In genomic region chr1:119611701-119612113, GRCh38 we compare ENCODE assay signal across 9 cellular contexts. TPM values are rescaled to one million over a fixed set of nuclear protein-coding genes. Genes with fewer than 3 reads are reported as not detected.
DNase-seq lines count a peak whose midpoint lies in the region; ATAC-seq and TF ChIP-seq lines count a peak whose summit lies in the region.
"Had no signal": no experiment of that assay in that cellular context is flagged by ENCODE, and none has a peak within 500 bp of the region (broad histone marks: within the 10 kb centered on the region; RNA-seq: fewer than 3 reads in every experiment).

No MANE protein-coding gene starts in this region.

- ATAC-seq in right cardiac atrium (peak in 1 of 2 donors; percentile 41), sciatic nerve (no peak)

- no peaks in the 10 kb centered on the region for H3K9me2 ChIP-seq in MM.1S (replicated peaks; ENCODE audit: insufficient read depth, low read length)

- H2AFZ ChIP-seq in MM.1S (ENCODE audit: low read length) = 0 out of 2 replicates have a peak overlapping the region, but pooled peaks have one; percentile 27

- H4K20me1 ChIP-seq in MM.1S (ENCODE audit: insufficient read depth, low read length) = no peaks in the 10 kb centered on the region

- no peaks in the 10 kb centered on the region for H3K36me3 ChIP-seq in MM.1S (replicated peaks; ENCODE audit: insufficient read depth, low read length)
- no peaks in the 10 kb centered on the region for H3K36me3 ChIP-seq in adipocyte (ENCODE audit: control insufficient read depth, insufficient read depth, low read length, severe bottlenecking)

- no peak overlapping the region for H3K9ac ChIP-seq in MM.1S (ENCODE audit: low read length)
- H3K9ac ChIP-seq in adipocyte (ENCODE audit: low read length) = no peak overlapping the region

- H3K9me3 ChIP-seq in MM.1S (replicated peaks; ENCODE audit: insufficient read depth, low read length) (no peaks in the 10 kb centered on the region), adipocyte (ENCODE audit: control insufficient read depth, low read length) (no peaks in the 10 kb centered on the region), right cardiac atrium (ENCODE audit: control insufficient read depth, low read length) (no peaks in the 10 kb centered on the region)

- no peaks in the 10 kb centered on the region for H3K27me3 ChIP-seq in MM.1S (replicated peaks; ENCODE audit: insufficient read depth, low read length)
- peaks cover 13% of the 10 kb centered on the region for H3K27me3 ChIP-seq in adipocyte (replicated peaks; ENCODE audit: control insufficient read depth, insufficient read depth, low read length)
- H3K27me3 ChIP-seq in right cardiac atrium (ENCODE audit: control insufficient read depth, insufficient read depth) = no peaks in the 10 kb centered on the region

- H3K4me3 ChIP-seq in MM.1S (ENCODE audit: low read length) (no peak overlapping the region), adipocyte (ENCODE audit: low read length) (no peak overlapping the region), right cardiac atrium (ENCODE audit: low read length) (no peak overlapping the region)

- no peaks in the 10 kb centered on the region for H3K79me2 ChIP-seq in MM.1S (ENCODE audit: low read length)

- intact Hi-C loops in right cardiac atrium (cut with DNase I) (loop anchor here in 2 of 4 donors (2.0 to 5.0 kb wide), 2 partner anchors 51 to 56 kb away; no protein-coding TSS in a partner anchor), sciatic nerve (cut with DNase I) (loop anchor here (5.0 kb wide), 1 partner anchor 51 kb away; no protein-coding TSS in a partner anchor)

- H3K4me2 ChIP-seq in MM.1S (ENCODE audit: low read depth, low read length) = no peak overlapping the region

- DNase-seq in NK-92 treated with Interleukin-12 subunit alpha and Interleukin-12 subunit beta, amount 100 ng/mL, for 24 hours (lab: John Stamatoyannopoulos, UW) = peak; percentile 27
- DNase-seq in NK-92 (lab: John Stamatoyannopoulos, UW; ENCODE audit: unreplicated experiment) = no peak
- peak; percentile 64 for DNase-seq in MM.1S
- DNase-seq in SKM-1 (lab: John Stamatoyannopoulos, UW; ENCODE audit: unreplicated experiment) = peak; percentile 6
- peak; percentile 72 for DNase-seq in adipocyte (ENCODE audit: low read depth)
- DNase-seq in right cardiac atrium = peak; percentile 54 to 86 (median 83)
- peak; percentile 83 for DNase-seq in sciatic nerve (ENCODE audit: low spot score)
- no peak for DNase-seq in DMS114 treated with DMSO at 0.1 percent for 48 hours (lab: John Stamatoyannopoulos, UW; ENCODE audit: unreplicated experiment)

- H3K4me1 ChIP-seq in MM.1S (ENCODE audit: low read length) (no peaks in the 10 kb centered on the region), adipocyte (ENCODE audit: control insufficient read depth, insufficient read depth, low read length) (no peaks in the 10 kb centered on the region), right cardiac atrium (ENCODE audit: control insufficient read depth, insufficient read depth, low read length) (no peaks in the 10 kb centered on the region)

- TF ChIP-seq CTCF in MM.1S (IDR thresholded peaks at IDR 0.05; ENCODE audit: low read length) = peak; percentile 69

- H3K27ac ChIP-seq in MM.1S (ENCODE audit: low read length) (no peak overlapping the region), right cardiac atrium (ENCODE audit: low read length) (no peak overlapping the region)
- H3K27ac ChIP-seq: epithelial cell of prostate had no signal

- WGBS in right cardiac atrium = 16% methylated on average over 8 of the region's 8 CpGs

- no peaks in the 10 kb centered on the region for H3F3A ChIP-seq in MM.1S (ENCODE audit: insufficient read depth, low read length)

RNA-seq across cellular contexts. Expression of gene ZNF697, which starts 36.4 kb away (rescaled TPM):
- total RNA-seq in right cardiac atrium = 10 to 100 TPM; 10.6 to 14.8 (median 10.8) TPM
- 4.3 TPM for polyA plus RNA-seq in right cardiac atrium
- 4.9 TPM for total RNA-seq in sciatic nerve

Comparison
In these comparisons a context has a peak if more than half of its experiments do, and no peak if none do; other contexts are left out.
1. DNase-seq: peak in NK-92 treated with Interleukin-12 subunit alpha and Interleukin-12 subunit beta, amount 100 ng/mL, for 24 hours (single experiment), MM.1S (single experiment), SKM-1 (single experiment), adipocyte (single experiment), right cardiac atrium (3 of 3) and sciatic nerve (single experiment); none in NK-92 (single experiment) and DMS114 treated with DMSO at 0.1 percent for 48 hours (single experiment).